In the genomic region with DNA sequence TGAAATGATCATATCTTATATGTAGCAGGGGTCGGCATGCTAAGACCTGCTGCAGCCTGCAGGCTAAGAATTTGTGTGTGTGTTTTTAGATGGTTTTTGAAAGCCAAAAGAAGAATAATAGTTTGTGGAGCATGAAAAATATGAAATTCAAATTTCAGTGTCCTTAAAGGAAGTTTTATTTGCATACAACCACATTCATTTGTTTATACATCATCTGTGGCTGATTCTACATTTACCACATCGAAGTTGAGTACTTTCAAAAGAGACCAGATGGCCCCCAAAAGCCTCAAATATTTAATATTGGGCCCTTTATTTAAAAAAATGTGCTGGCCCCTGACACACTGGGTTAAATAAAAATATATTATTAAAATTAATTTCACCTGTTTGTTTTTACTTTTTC, we compare ENCODE assay signal across 1 cellular context.
TF ChIP-seq lines count a peak whose summit lies in the region.

No MANE protein-coding gene starts in this region.

TF ChIP-seq in GM12878, 131 proteins besides CTCF, POLR2A, EP300 and RAD21:
- TF ChIP-seq HDGF (IDR thresholded peaks at IDR 0.05) (no peak), KLF5 (IDR thresholded peaks at IDR 0.05; ENCODE audit: partially characterized antibody) (no peak), IRF4 (IDR thresholded peaks at IDR 0.05; ENCODE audit: low read depth, low read length) (no peak), STAT1 (conservative IDR thresholded peaks at IDR 0.05) (no peak), RUNX3 (IDR thresholded peaks at IDR 0.05; ENCODE audit: low read length) (peak; percentile 54)
